Comparison of ENCODE assay signal across 1 cellular context in the genomic region with DNA sequence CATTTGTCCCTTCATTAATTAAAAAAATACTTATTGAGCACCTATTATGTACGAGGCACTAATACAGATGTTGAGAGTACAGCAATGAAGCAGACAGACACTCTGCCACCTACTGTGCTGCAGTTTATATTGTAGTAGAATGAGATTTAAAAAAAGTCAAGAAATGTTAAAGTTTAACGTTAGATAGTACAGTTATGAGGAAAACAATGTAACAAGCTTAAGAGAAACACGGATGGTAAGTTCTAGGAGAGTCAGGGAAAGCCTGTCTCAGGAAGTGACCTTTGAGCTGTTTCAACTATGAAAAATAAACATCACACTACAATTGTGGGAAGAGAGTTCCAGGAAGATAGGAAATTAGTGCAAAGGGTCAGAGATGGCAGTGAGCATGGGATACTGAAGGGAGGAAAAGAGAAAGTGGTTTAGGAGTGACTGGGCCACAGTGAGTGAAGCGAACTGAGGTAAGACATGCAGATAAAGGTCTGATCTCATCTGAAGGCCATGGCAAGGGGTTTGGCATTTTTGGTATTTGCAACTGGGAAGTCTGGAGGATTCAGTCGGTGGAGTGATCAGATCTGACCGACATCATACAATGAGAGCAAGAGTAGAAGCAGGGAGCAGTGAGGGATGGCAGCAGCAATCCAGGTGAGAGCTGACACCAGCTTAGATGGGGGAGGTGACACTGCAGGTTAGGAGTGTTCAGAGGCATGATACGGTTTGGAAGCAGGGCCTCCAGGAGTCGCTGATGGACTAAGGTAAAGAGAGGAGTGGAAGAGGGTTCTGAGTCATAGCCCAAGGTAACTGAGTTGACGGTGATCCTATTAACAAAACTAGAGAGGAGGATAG.
A peak's percentile ranks its signal among the peaks of the same experiment; 100 is the strongest.
TF ChIP-seq lines count a peak whose summit lies in the region.

No MANE protein-coding gene starts in this region.

TF ChIP-seq in HepG2, 621 proteins besides CTCF, POLR2A, EP300 and RAD21 (continues in another document):
- TF ChIP-seq FOXM1 (CRISPR knock-in tag; IDR thresholded peaks at IDR 0.05) (no peak), ARNT (IDR thresholded peaks at IDR 0.05) (no peak), FOXC1 (CRISPR knock-in tag; IDR thresholded peaks at IDR 0.05; ENCODE audit: borderline replicate concordance) (peak; percentile 66; the same call in 1 of the 2 replicates), ZNF232 (CRISPR knock-in tag; IDR thresholded peaks at IDR 0.05; ENCODE audit: borderline replicate concordance) (no peak), SOX6 (IDR thresholded peaks at IDR 0.05) (no peak), SOX6 (CRISPR knock-in tag; IDR thresholded peaks at IDR 0.05) (peak; percentile 99), ZNF777 (CRISPR knock-in tag; IDR thresholded peaks at IDR 0.05) (no peak), RXRA (CRISPR knock-in tag; IDR thresholded peaks at IDR 0.05) (peak; percentile 79; the same call in 1 of the 2 replicates), HOXD1 (CRISPR knock-in tag; IDR thresholded peaks at IDR 0.05) (peak; percentile 56; the same call in 1 of the 2 replicates), PHF20 (CRISPR knock-in tag; IDR thresholded peaks at IDR 0.05) (no peak), ZNF747 (CRISPR knock-in tag; IDR thresholded peaks at IDR 0.05; ENCODE audit: borderline replicate concordance) (no peak; the same call in 1 of the 2 replicates), ASH2L (IDR thresholded peaks at IDR 0.05; ENCODE audit: insufficient read length, low read depth, low read length) (peak; percentile 90), TBX2 (CRISPR knock-in tag; IDR thresholded peaks at IDR 0.05; ENCODE audit: borderline replicate concordance) (peak; percentile 75; the same call in 1 of the 2 replicates), ZNF749 (CRISPR knock-in tag; IDR thresholded peaks at IDR 0.05; ENCODE audit: borderline replicate concordance) (no peak), REPIN1 (CRISPR knock-in tag; IDR thresholded peaks at IDR 0.05; ENCODE audit: borderline replicate concordance, low read depth) (0 out of 2 replicates have a peak, but pooled peaks have one; percentile 18), HDAC6 (IDR thresholded peaks at IDR 0.05; ENCODE audit: low read depth, low read length) (no peak), ZNF205 (CRISPR knock-in tag; IDR thresholded peaks at IDR 0.05) (peak; percentile 99), ZBTB42 (CRISPR knock-in tag; IDR thresholded peaks at IDR 0.05) (peak; percentile 76; the same call in 1 of the 2 replicates), ZNF44 (CRISPR knock-in tag; IDR thresholded peaks at IDR 0.05) (0 out of 2 replicates have a peak, but pooled peaks have one; percentile 69), ZNF556 (CRISPR knock-in tag; IDR thresholded peaks at IDR 0.05; ENCODE audit: borderline replicate concordance) (0 out of 2 replicates have a peak, but pooled peaks have one; percentile 33), TOPORS (CRISPR knock-in tag; IDR thresholded peaks at IDR 0.05) (peak; percentile 57; the same call in 1 of the 2 replicates), ONECUT2 (CRISPR knock-in tag; IDR thresholded peaks at IDR 0.05) (peak; percentile 16; the same call in 1 of the 2 replicates), TCF7 (IDR thresholded peaks at IDR 0.05; ENCODE audit: low read depth) (peak; percentile 54; the same call in 1 of the 2 replicates), ZKSCAN8 (CRISPR knock-in tag; IDR thresholded peaks at IDR 0.05; ENCODE audit: borderline replicate concordance) (peak; percentile 92; the same call in 1 of the 2 replicates), PITX1 (CRISPR knock-in tag; IDR thresholded peaks at IDR 0.05) (peak; percentile 71), KAT7 (CRISPR knock-in tag; IDR thresholded peaks at IDR 0.05; ENCODE audit: borderline replicate concordance) (peak; percentile 75), ZNF282 (IDR thresholded peaks at IDR 0.05; ENCODE audit: partially characterized antibody) (no peak), MLLT10 (CRISPR knock-in tag; IDR thresholded peaks at IDR 0.05) (no peak), ZEB1 (IDR thresholded peaks at IDR 0.05; ENCODE audit: insufficient replicate concordance, low read depth) (peak; percentile 86), CAMTA2 (CRISPR knock-in tag; IDR thresholded peaks at IDR 0.05; ENCODE audit: borderline replicate concordance) (no peak), ZMYM3 (CRISPR knock-in tag; IDR thresholded peaks at IDR 0.05) (peak; percentile 40; the same call in 1 of the 2 replicates), NCOR1 (IDR thresholded peaks at IDR 0.05; ENCODE audit: borderline replicate concordance, low read length) (peak; percentile 79; the same call in 1 of the 2 replicates), FOXJ3 (CRISPR knock-in tag; IDR thresholded peaks at IDR 0.05; ENCODE audit: borderline replicate concordance) (peak; percentile 96), SNRNP70 (IDR thresholded peaks at IDR 0.05; ENCODE audit: low read depth, low read length) (no peak), HNF4G (IDR thresholded peaks at IDR 0.05; ENCODE audit: borderline replicate concordance, low read depth, low read length) (peak; percentile 92), HNF4G (CRISPR knock-in tag; IDR thresholded peaks at IDR 0.05; ENCODE audit: borderline replicate concordance, low read depth) (peak; percentile 89; the same call in 1 of the 2 replicates), ZIK1 (CRISPR knock-in tag; IDR thresholded peaks at IDR 0.05; ENCODE audit: borderline replicate concordance, low read depth) (no peak), SKI (IDR thresholded peaks at IDR 0.05; ENCODE audit: partially characterized antibody) (peak; percentile 52), ZNF619 (CRISPR knock-in tag; IDR thresholded peaks at IDR 0.05) (no peak), HMG20B (CRISPR knock-in tag; conservative IDR thresholded peaks at IDR 0.05) (peak; percentile 46; the same call in 1 of the 2 replicates), SIN3A (IDR thresholded peaks at IDR 0.05; ENCODE audit: borderline replicate concordance, low read depth, low read length) (peak; percentile 27; the same call in 1 of the 2 replicates), JUND (CRISPR knock-in tag; IDR thresholded peaks at IDR 0.05) (no peak), SIX4 (CRISPR knock-in tag; IDR thresholded peaks at IDR 0.05) (peak; percentile 57), ZNF782 (CRISPR knock-in tag; IDR thresholded peaks at IDR 0.05; ENCODE audit: borderline replicate concordance) (no peak), HOXA3 (CRISPR knock-in tag; IDR thresholded peaks at IDR 0.05) (peak; percentile 55; the same call in 1 of the 2 replicates), MEIS2 (CRISPR knock-in tag; IDR thresholded peaks at IDR 0.05) (peak; percentile 54)
- TF ChIP-seq, protein P1, sequence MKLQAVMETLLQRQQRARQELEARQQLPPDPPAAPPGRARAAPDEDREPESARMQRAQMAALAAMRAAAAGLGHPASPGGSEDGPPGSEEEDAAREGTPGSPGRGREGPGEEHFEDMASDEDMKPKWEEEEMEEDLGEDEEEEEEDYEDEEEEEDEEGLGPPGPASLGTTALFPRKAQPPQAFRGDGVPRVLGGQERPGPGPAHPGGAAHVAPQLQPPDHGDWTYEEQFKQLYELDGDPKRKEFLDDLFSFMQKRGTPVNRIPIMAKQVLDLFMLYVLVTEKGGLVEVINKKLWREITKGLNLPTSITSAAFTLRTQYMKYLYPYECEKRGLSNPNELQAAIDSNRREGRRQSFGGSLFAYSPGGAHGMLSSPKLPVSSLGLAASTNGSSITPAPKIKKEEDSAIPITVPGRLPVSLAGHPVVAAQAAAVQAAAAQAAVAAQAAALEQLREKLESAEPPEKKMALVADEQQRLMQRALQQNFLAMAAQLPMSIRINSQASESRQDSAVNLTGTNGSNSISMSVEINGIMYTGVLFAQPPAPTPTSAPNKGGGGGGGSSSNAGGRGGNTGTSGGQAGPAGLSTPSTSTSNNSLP (IDR thresholded peaks at IDR 0.05; ENCODE audit: low read depth, low read length), result peak; percentile 75
- TF ChIP-seq, protein P2, sequence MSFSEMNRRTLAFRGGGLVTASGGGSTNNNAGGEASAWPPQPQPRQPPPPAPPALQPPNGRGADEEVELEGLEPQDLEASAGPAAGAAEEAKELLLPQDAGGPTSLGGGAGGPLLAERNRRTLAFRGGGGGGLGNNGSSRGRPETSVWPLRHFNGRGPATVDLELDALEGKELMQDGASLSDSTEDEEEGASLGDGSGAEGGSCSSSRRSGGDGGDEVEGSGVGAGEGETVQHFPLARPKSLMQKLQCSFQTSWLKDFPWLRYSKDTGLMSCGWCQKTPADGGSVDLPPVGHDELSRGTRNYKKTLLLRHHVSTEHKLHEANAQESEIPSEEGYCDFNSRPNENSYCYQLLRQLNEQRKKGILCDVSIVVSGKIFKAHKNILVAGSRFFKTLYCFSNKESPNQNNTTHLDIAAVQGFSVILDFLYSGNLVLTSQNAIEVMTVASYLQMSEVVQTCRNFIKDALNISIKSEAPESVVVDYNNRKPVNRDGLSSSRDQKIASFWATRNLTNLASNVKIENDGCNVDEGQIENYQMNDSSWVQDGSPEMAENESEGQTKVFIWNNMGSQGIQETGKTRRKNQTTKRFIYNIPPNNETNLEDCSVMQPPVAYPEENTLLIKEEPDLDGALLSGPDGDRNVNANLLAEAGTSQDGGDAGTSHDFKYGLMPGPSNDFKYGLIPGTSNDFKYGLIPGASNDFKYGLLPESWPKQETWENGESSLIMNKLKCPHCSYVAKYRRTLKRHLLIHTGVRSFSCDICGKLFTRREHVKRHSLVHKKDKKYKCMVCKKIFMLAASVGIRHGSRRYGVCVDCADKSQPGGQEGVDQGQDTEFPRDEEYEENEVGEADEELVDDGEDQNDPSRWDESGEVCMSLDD (CRISPR knock-in tag; IDR thresholded peaks at IDR 0.05; ENCODE audit: borderline replicate concordance), result no peak
- TF ChIP-seq, protein P3, sequence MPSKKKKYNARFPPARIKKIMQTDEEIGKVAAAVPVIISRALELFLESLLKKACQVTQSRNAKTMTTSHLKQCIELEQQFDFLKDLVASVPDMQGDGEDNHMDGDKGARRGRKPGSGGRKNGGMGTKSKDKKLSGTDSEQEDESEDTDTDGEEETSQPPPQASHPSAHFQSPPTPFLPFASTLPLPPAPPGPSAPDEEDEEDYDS (CRISPR knock-in tag; IDR thresholded peaks at IDR 0.05), result peak; percentile 92
- TF ChIP-seq, protein P4, sequence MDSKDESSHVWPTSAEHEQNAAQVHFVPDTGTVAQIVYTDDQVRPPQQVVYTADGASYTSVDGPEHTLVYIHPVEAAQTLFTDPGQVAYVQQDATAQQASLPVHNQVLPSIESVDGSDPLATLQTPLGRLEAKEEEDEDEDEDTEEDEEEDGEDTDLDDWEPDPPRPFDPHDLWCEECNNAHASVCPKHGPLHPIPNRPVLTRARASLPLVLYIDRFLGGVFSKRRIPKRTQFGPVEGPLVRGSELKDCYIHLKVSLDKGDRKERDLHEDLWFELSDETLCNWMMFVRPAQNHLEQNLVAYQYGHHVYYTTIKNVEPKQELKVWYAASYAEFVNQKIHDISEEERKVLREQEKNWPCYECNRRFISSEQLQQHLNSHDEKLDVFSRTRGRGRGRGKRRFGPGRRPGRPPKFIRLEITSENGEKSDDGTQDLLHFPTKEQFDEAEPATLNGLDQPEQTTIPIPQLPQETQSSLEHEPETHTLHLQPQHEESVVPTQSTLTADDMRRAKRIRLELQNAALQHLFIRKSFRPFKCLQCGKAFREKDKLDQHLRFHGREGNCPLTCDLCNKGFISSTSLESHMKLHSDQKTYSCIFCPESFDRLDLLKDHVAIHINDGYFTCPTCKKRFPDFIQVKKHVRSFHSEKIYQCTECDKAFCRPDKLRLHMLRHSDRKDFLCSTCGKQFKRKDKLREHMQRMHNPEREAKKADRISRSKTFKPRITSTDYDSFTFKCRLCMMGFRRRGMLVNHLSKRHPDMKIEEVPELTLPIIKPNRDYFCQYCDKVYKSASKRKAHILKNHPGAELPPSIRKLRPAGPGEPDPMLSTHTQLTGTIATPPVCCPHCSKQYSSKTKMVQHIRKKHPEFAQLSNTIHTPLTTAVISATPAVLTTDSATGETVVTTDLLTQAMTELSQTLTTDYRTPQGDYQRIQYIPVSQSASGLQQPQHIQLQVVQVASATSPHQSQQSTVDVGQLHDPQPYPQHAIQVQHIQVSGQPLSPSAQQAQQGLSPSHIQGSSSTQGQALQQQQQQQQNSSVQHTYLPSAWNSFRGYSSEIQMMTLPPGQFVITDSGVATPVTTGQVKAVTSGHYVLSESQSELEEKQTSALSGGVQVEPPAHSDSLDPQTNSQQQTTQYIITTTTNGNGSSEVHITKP (CRISPR knock-in tag; IDR thresholded peaks at IDR 0.05; ENCODE audit: low read depth), result peak; percentile 69; the same call in 1 of the 2 replicates
- TF ChIP-seq, protein P5, sequence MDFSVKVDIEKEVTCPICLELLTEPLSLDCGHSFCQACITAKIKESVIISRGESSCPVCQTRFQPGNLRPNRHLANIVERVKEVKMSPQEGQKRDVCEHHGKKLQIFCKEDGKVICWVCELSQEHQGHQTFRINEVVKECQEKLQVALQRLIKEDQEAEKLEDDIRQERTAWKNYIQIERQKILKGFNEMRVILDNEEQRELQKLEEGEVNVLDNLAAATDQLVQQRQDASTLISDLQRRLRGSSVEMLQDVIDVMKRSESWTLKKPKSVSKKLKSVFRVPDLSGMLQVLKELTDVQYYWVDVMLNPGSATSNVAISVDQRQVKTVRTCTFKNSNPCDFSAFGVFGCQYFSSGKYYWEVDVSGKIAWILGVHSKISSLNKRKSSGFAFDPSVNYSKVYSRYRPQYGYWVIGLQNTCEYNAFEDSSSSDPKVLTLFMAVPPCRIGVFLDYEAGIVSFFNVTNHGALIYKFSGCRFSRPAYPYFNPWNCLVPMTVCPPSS (IDR thresholded peaks at IDR 0.05), result no peak
- TF ChIP-seq, protein P6, sequence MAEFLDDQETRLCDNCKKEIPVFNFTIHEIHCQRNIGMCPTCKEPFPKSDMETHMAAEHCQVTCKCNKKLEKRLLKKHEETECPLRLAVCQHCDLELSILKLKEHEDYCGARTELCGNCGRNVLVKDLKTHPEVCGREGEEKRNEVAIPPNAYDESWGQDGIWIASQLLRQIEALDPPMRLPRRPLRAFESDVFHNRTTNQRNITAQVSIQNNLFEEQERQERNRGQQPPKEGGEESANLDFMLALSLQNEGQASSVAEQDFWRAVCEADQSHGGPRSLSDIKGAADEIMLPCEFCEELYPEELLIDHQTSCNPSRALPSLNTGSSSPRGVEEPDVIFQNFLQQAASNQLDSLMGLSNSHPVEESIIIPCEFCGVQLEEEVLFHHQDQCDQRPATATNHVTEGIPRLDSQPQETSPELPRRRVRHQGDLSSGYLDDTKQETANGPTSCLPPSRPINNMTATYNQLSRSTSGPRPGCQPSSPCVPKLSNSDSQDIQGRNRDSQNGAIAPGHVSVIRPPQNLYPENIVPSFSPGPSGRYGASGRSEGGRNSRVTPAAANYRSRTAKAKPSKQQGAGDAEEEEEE (CRISPR knock-in tag; IDR thresholded peaks at IDR 0.05; ENCODE audit: borderline replicate concordance), result no peak
- TF ChIP-seq, protein P7, sequence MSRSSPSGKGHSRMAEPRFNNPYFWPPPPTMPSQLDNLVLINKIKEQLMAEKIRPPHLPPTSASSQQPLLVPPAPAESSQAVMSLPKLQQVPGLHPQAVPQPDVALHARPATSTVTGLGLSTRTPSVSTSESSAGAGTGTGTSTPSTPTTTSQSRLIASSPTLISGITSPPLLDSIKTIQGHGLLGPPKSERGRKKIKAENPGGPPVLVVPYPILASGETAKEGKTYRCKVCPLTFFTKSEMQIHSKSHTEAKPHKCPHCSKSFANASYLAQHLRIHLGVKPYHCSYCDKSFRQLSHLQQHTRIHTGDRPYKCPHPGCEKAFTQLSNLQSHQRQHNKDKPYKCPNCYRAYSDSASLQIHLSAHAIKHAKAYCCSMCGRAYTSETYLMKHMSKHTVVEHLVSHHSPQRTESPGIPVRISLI (CRISPR knock-in tag; IDR thresholded peaks at IDR 0.05; ENCODE audit: borderline replicate concordance), result peak; percentile 89; the same call in 1 of the 2 replicates
